20 cellular contexts compared by ENCODE assay signal in the genomic region with DNA sequence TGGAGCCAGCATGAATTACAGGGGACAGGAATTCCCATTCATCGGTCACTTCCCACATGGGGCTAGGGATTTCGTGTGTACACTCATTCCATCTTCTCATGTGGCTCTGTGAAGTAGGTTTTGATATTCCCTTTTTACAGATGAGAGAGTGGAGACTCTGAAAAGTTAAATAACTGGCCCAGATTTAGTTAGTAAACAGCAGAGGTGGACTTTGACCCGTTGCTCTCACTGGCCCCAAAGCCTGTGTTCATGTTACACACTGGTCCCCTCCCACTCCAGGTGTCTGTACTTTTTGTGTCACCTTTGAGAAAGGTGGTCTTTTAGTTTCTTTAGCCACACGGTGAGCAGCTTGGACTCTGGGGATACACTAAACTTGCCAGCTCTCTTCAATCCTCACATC.
DNase-seq lines count a peak whose midpoint lies in the region; ATAC-seq, FAIRE-seq and TF ChIP-seq lines count a peak whose summit lies in the region.
"Had no signal": no experiment of that assay in that cellular context is flagged by ENCODE, and none has a peak within 500 bp of the region (broad histone marks: within the 10 kb centered on the region; RNA-seq: fewer than 3 reads in every experiment).

No MANE protein-coding gene starts in this region.

- no peaks in the 10 kb centered on the region for H3K9me3 Mint-ChIP-seq in T-helper 1 cell treated with Interleukin-12 subunit alpha and Interleukin-12 subunit beta and Interleukin-4 antibody, amounts not matched to agents 30 μg/mL and 1 μg/mL, for 36 hours
- H3K9me3 Mint-ChIP-seq in astrocyte (ENCODE audit: unreplicated experiment) (no peaks in the 10 kb centered on the region), glutamatergic neuron (ENCODE audit: unreplicated experiment) (peaks cover 3% of the 10 kb centered on the region)
- H3K9me3 Mint-ChIP-seq: dendritic cell treated with granulocyte-macrophage colony-stimulating factor and Interleukin-4, amounts not matched to agents 40 ng/mL and 50 ng/mL, for 4 days had no signal

- no peak overlapping the region for H3K9ac ChIP-seq in astrocyte (ENCODE audit: low read length)

- no peak for FAIRE-seq in astrocyte (lab: Jason Lieb, UNC)
- FAIRE-seq: GM12878, H54 had no signal

- H3K27me3 ChIP-seq in astrocyte (ENCODE audit: insufficient read depth, low read length), result no peaks in the 10 kb centered on the region
- H3K27me3 ChIP-seq in tibial artery, result no peaks in the 10 kb centered on the region
- H3K27me3 ChIP-seq in SJCRH30, result no peaks in the 10 kb centered on the region
- H3K27me3 ChIP-seq: BE2C, upper lobe of left lung had no signal

- H4K20me1 ChIP-seq in astrocyte (ENCODE audit: insufficient read depth, low read length), result no peaks in the 10 kb centered on the region

- TF ChIP-seq CTCF in astrocyte (IDR thresholded peaks at IDR 0.05; ENCODE audit: insufficient read depth, low read depth, low read length) (no peak), mucosa of descending colon (IDR thresholded peaks at IDR 0.05) (no peak), tibial artery (IDR thresholded peaks at IDR 0.05) (no peak), glutamatergic neuron (IDR thresholded peaks at IDR 0.05; ENCODE audit: partially characterized antibody, unreplicated experiment) (no peak)

- peaks cover 94% of the 10 kb centered on the region for H3K36me3 ChIP-seq in astrocyte (ENCODE audit: insufficient read depth, low read length)
- no peaks in the 10 kb centered on the region for H3K36me3 ChIP-seq in mucosa of descending colon (ENCODE audit: low read depth)
- peaks cover 59 to 79% (median 77%) of the 10 kb centered on the region in 3 donors for H3K36me3 ChIP-seq in tibial artery
- no peaks in the 10 kb centered on the region for H3K36me3 ChIP-seq in SJCRH30
- H3K36me3 ChIP-seq: BE2C had no signal

- H3K4me2 ChIP-seq in astrocyte (ENCODE audit: low read length), result no peak overlapping the region

- peaks cover 51% of the 10 kb centered on the region for H3K4me1 Mint-ChIP-seq in T-helper 1 cell treated with Interleukin-12 subunit alpha and Interleukin-12 subunit beta and Interleukin-4 antibody, amounts not matched to agents 30 μg/mL and 1 μg/mL, for 36 hours (ENCODE audit: low read depth)
- peaks cover 28% of the 10 kb centered on the region for H3K4me1 Mint-ChIP-seq in astrocyte (ENCODE audit: low read depth, unreplicated experiment)
- peaks cover 11% of the 10 kb centered on the region for H3K4me1 Mint-ChIP-seq in glutamatergic neuron (ENCODE audit: low read depth, unreplicated experiment)

- H2AFZ ChIP-seq in astrocyte (ENCODE audit: low read depth, low read length), result no peak overlapping the region

- intact Hi-C loops in mucosa of descending colon (cut with DNase I, micrococcal nuclease) (no loop called here), tibial artery (cut with DNase I; ENCODE audit: low total_unique reads) (no loop called here)

- H3K27ac Mint-ChIP-seq in T-helper 1 cell treated with Interleukin-12 subunit alpha and Interleukin-12 subunit beta and Interleukin-4 antibody, amounts not matched to agents 30 μg/mL and 1 μg/mL, for 36 hours, result peak overlapping the region; percentile 34
- H3K27ac Mint-ChIP-seq in astrocyte (ENCODE audit: unreplicated experiment) (peak overlapping the region; percentile 72), glutamatergic neuron (ENCODE audit: unreplicated experiment) (no peak overlapping the region)
- H3K27ac Mint-ChIP-seq: activated CD4-positive, alpha-beta T cell treated with anti-CD3 and anti-CD28 coated beads for 36 hours; activated naive CD8-positive, alpha-beta T cell; dendritic cell treated with granulocyte-macrophage colony-stimulating factor and Interleukin-4, amounts not matched to agents 40 ng/mL and 50 ng/mL, for 4 days had no signal

- no peaks in the 10 kb centered on the region for H3K27me3 Mint-ChIP-seq in T-helper 1 cell treated with Interleukin-12 subunit alpha and Interleukin-12 subunit beta and Interleukin-4 antibody, amounts not matched to agents 30 μg/mL and 1 μg/mL, for 36 hours (ENCODE audit: low read depth)
- H3K27me3 Mint-ChIP-seq in astrocyte (ENCODE audit: low read depth, unreplicated experiment) (no peaks in the 10 kb centered on the region), glutamatergic neuron (ENCODE audit: unreplicated experiment) (no peaks in the 10 kb centered on the region)
- H3K27me3 Mint-ChIP-seq: activated CD4-positive, alpha-beta T cell treated with anti-CD3 and anti-CD28 coated beads for 36 hours; activated naive CD8-positive, alpha-beta T cell; dendritic cell treated with granulocyte-macrophage colony-stimulating factor and Interleukin-4, amounts not matched to agents 40 ng/mL and 50 ng/mL, for 4 days had no signal

- peak; percentile 36 for ATAC-seq in mucosa of descending colon
- ATAC-seq: activated CD4-positive, alpha-beta T cell treated with anti-CD3 and anti-CD28 coated beads for 36 hours; GM12878 had no signal

- peaks cover 52% of the 10 kb centered on the region for H3K79me2 ChIP-seq in astrocyte (ENCODE audit: insufficient read depth, low read length)

- H3K4me3 ChIP-seq in astrocyte (ENCODE audit: insufficient read depth, low read depth, low read length) (no peak overlapping the region), mucosa of descending colon (no peak overlapping the region), tibial artery (no peak overlapping the region), SJCRH30 (no peak overlapping the region)
- H3K4me3 ChIP-seq: GM12878, upper lobe of left lung had no signal

- no peak overlapping the region for H3K27ac ChIP-seq in astrocyte (ENCODE audit: low read depth, low read length)
- H3K27ac ChIP-seq in tibial artery, result peak overlapping the region; percentile 71 to 75
- no peak overlapping the region for H3K27ac ChIP-seq in SJCRH30

- H3K4me1 ChIP-seq in astrocyte (ENCODE audit: insufficient read depth, low read length), result peaks cover 62% of the 10 kb centered on the region
- H3K4me1 ChIP-seq in mucosa of descending colon (ENCODE audit: low read depth), result peaks cover 27% of the 10 kb centered on the region
- peaks cover 5 to 86% (median 69%) of the 10 kb centered on the region in 4 donors for H3K4me1 ChIP-seq in tibial artery
- peaks cover 42% of the 10 kb centered on the region for H3K4me1 ChIP-seq in SJCRH30
- H3K4me1 ChIP-seq: BE2C had no signal

- DNase-seq in T-helper 1 cell (no peak), astrocyte (ENCODE audit: low read depth) (no peak), mucosa of descending colon (peak in 1 of 3 donors; percentile 66), tibial artery (no peak), glutamatergic neuron (no peak), SJCRH30 (no peak), NCI-H1105 (lab: John Stamatoyannopoulos, UW) (no peak)
- DNase-seq: 8988T; activated CD4-positive, alpha-beta T cell treated with anti-CD3 and anti-CD28 coated beads for 36 hours; BE2C; mesendoderm; NCI-H2029; NCI-H446 treated with DMSO at 0.1 percent for 48 hours; RPMI8226; upper lobe of left lung had no signal

- H3K9me3 ChIP-seq in astrocyte (ENCODE audit: insufficient read depth, low read depth, low read length), result no peaks in the 10 kb centered on the region
- no peaks in the 10 kb centered on the region for H3K9me3 ChIP-seq in mucosa of descending colon
- H3K9me3 ChIP-seq in tibial artery, result no peaks in the 10 kb centered on the region
- H3K9me3 ChIP-seq in SJCRH30 (replicated peaks), result no peaks in the 10 kb centered on the region
- H3K9me3 ChIP-seq: BE2C, upper lobe of left lung had no signal

- no peak overlapping the region for H3K4me3 Mint-ChIP-seq in T-helper 1 cell treated with Interleukin-12 subunit alpha and Interleukin-12 subunit beta and Interleukin-4 antibody, amounts not matched to agents 30 μg/mL and 1 μg/mL, for 36 hours
- H3K4me3 Mint-ChIP-seq in astrocyte (ENCODE audit: unreplicated experiment) (no peak overlapping the region), glutamatergic neuron (ENCODE audit: unreplicated experiment) (no peak overlapping the region)
- H3K4me3 Mint-ChIP-seq: activated CD4-positive, alpha-beta T cell treated with anti-CD3 and anti-CD28 coated beads for 36 hours; activated naive CD8-positive, alpha-beta T cell; dendritic cell treated with granulocyte-macrophage colony-stimulating factor and Interleukin-4, amounts not matched to agents 40 ng/mL and 50 ng/mL, for 4 days had no signal

- H3K36me3 Mint-ChIP-seq in T-helper 1 cell treated with Interleukin-12 subunit alpha and Interleukin-12 subunit beta and Interleukin-4 antibody, amounts not matched to agents 30 μg/mL and 1 μg/mL, for 36 hours (ENCODE audit: low read depth), result peaks cover 55% of the 10 kb centered on the region
- H3K36me3 Mint-ChIP-seq in astrocyte (ENCODE audit: low read depth, unreplicated experiment), result peaks cover 66% of the 10 kb centered on the region
- H3K36me3 Mint-ChIP-seq in glutamatergic neuron (ENCODE audit: unreplicated experiment), result no peaks in the 10 kb centered on the region

Comparison
In these comparisons a context has a peak if more than half of its experiments do, and no peak if none do; other contexts are left out.
1. H3K27ac ChIP-seq: peak in tibial artery (2 of 2); none in astrocyte (single experiment) and SJCRH30 (single experiment).